In the genomic region with DNA sequence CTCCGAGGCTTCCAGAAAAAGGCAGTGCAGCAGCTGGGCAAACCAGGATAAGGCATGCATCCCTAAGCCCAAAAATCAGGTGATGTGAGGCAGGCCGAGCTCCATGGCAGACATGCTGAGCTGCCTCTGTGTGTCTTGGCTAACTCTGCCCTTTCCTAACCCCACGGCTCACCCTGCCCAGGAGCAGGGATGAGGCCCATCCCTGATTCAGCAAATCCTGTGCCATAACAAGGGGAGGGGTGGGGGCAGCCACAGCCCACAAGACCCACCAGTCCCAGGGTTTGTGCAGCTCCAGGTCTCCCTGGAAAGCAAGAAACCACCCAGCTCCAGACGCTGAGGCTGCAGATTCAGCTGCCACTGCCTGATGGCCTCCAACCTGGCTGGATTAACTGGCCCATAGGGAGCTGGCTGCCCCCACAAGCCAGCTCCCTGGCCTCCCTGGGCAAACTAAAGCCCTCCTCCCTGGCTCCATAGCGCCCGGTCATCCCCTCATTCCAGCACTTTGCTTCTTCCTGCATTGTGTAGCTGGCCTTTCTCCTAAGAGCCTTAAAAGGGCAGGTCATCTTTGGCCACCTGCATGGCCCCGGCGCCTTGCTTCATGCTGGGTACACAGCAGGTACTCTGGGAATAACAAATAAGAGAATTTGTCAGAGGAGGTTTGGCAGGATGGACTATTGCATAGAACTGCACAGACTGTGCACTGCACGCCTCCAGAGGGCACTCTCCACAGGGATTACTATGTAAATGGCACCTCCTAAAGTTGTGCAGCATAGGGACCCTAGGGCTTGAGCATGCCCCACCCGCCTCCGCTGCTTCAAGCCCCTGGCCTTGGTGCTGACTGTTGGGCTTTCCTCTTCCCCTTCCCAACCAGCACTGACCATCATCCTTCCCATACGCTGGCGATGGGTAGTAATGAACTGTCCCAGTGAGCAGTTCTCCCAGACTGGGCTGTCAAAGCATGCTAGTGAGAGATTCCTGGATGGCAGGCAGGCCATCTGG, we compare ENCODE assay signal across 9 cellular contexts. TPM values are rescaled to one million over a fixed set of nuclear protein-coding genes. Genes with fewer than 3 reads are reported as not detected.
DNase-seq lines count a peak whose midpoint lies in the region; ATAC-seq and TF ChIP-seq lines count a peak whose summit lies in the region.
"Had no signal": no experiment of that assay in that cellular context is flagged by ENCODE, and none has a peak within 500 bp of the region (broad histone marks: within the 10 kb centered on the region; RNA-seq: fewer than 3 reads in every experiment).

No MANE protein-coding gene starts in this region.

- peaks cover 23% of the 10 kb centered on the region for H3K4me1 ChIP-seq in foreskin keratinocyte
- H3K4me1 ChIP-seq in aorta (ENCODE audit: control insufficient read depth in 1 of 2, insufficient read depth in 2 of 2, low read length in 2 of 2), result no peaks in the 10 kb centered on the region

- intact Hi-C loops in aorta (cut with DNase I), result no loop called here

- H3K27ac ChIP-seq in foreskin keratinocyte (no peak overlapping the region), aorta (ENCODE audit: low read depth in 1 of 2, low read length in 2 of 2) (no peak overlapping the region)

- TF ChIP-seq CTCF in GM12875 (IDR thresholded peaks at IDR 0.05; ENCODE audit: borderline replicate concordance, insufficient read depth, low read depth, low read length) (peak; percentile 48; the same call in 1 of the 2 replicates), foreskin keratinocyte (conservative IDR thresholded peaks at IDR 0.05) (peak; percentile 53)

- H3K27me3 ChIP-seq in foreskin keratinocyte (no peaks in the 10 kb centered on the region), aorta (ENCODE audit: control insufficient read depth in 1 of 2, insufficient read depth in 2 of 2, low read length in 1 of 2) (no peaks in the 10 kb centered on the region)

- H3K4me3 ChIP-seq in GM12875 (ENCODE audit: low read depth, low read length) (no peak overlapping the region), aorta (ENCODE audit: low read length in 2 of 2) (no peak overlapping the region)

- H3K9me3 ChIP-seq in aorta (ENCODE audit: control insufficient read depth, low read length), result no peaks in the 10 kb centered on the region

- peak; percentile 33 for DNase-seq in ACHN
- peak; percentile 34 for DNase-seq in RPMI8226
- no peak for DNase-seq in foreskin keratinocyte
- DNase-seq in retina, result no peak
- no peak for DNase-seq in occipital lobe (lab: John Stamatoyannopoulos, UW)
- no peak for DNase-seq in aorta
- DNase-seq: NCI-H1048 had no signal

- in situ Hi-C loops in ACHN (cut with HindIII; ENCODE audit: low pct_ligation_motif_present, low pct_unique_long_range_greater_than_20kb, low sequenced_read_pairs), result no loop called here

- ATAC-seq in foreskin keratinocyte (peak; percentile 7), aorta (ENCODE audit: low FRiP score) (no peak), HG03139 (IDR thresholded peaks at IDR 0.05; ENCODE audit: unreplicated experiment) (no peak)

- H3K36me3 ChIP-seq in aorta (ENCODE audit: control insufficient read depth in 1 of 2, insufficient read depth in 2 of 2, low read length in 1 of 2), result no peaks in the 10 kb centered on the region

- WGBS in aorta, 2 donors, result 61 to 66% methylated on average over 13 of the region's 13 CpGs

RNA-seq across cellular contexts. Expression of a gene that starts 10.7 kb away (rescaled TPM):
- total RNA-seq in foreskin keratinocyte (23.7 and 30.8 TPM in 2 replicates), occipital lobe (not detected), aorta (10 to 100 TPM in 1 of 2 donors, 1 to 10 TPM in 1; 8.0 to 20.3 TPM)
- polyA plus RNA-seq in foreskin keratinocyte (16.5 and 21.0 TPM in 2 replicates), aorta (1 to 10 TPM; 1.9 to 4.6 TPM)

Comparison
In these comparisons a context has a peak if more than half of its experiments do, and no peak if none do; other contexts are left out.
1. DNase-seq: peak in ACHN (single experiment) and RPMI8226 (single experiment); none in foreskin keratinocyte (0 of 2), retina (single experiment), occipital lobe (single experiment) and aorta (0 of 2).